8 cellular contexts compared by ENCODE assay signal in genomic region chr9:17665450-17665849, GRCh38.
"Had no signal": no experiment of that assay in that cellular context is flagged by ENCODE, and none has a peak within 500 bp of the region (broad histone marks: within the 10 kb centered on the region; RNA-seq: fewer than 3 reads in every experiment).

No MANE protein-coding gene starts in this region.

- ATAC-seq: GM12878 had no signal

- H3K4me3 ChIP-seq: GM12878 had no signal

- DNase-seq: GDM1, GF-D8 had no signal

- FAIRE-seq: G401.6, GM12878, GM12891, GM12892, GM18507, GM19239 had no signal
